Comparison of ENCODE assay signal across 17 cellular contexts in genomic region chr20:5091902-5092301, GRCh38. TPM values are rescaled to one million over a fixed set of nuclear protein-coding genes. Genes with fewer than 3 reads are reported as not detected.
DNase-seq lines count a peak whose midpoint lies in the region; ATAC-seq and TF ChIP-seq lines count a peak whose summit lies in the region.
"Had no signal": no experiment of that assay in that cellular context is flagged by ENCODE, and none has a peak within 500 bp of the region (broad histone marks: within the 10 kb centered on the region; RNA-seq: fewer than 3 reads in every experiment).

No MANE protein-coding gene starts in this region.

- TF ChIP-seq CTCF in HL-60 (IDR thresholded peaks at IDR 0.05; ENCODE audit: insufficient read depth, low read length) (no peak), endodermal cell (conservative IDR thresholded peaks at IDR 0.05) (no peak), Calu3 (IDR thresholded peaks at IDR 0.05; ENCODE audit: unreplicated experiment) (no peak), heart left ventricle (IDR thresholded peaks at IDR 0.05) (no peak)

- POLR2A ChIA-PET in naive thymus-derived CD4-positive, alpha-beta T cell (lab: Charles Lee), result interaction anchor here (1.1 to 1.2 kb wide), 2 partner anchors 13 to 84 kb away, joined by 3 read pairs; no protein-coding TSS in a partner anchor

- H4K20me1 ChIP-seq in BLaER1 treated with 17β-estradiol and CSF1 and Interleukin-3, amounts not matched to agents 10 nM and 100 nM, result no peaks in the 10 kb centered on the region; a peak in 1 of 22 replicates

- peaks cover 0 to 31% (median 17%) of the 10 kb centered on the region in 11 experiments; a peak in 20 of 22 replicates for H3K36me3 ChIP-seq in BLaER1 treated with 17β-estradiol and CSF1 and Interleukin-3, amounts not matched to agents 10 nM and 100 nM
- H3K36me3 ChIP-seq in endodermal cell (ENCODE audit: control insufficient read depth, insufficient read depth, low read length) (peaks cover 9% of the 10 kb centered on the region), heart left ventricle (peaks cover 0 to 18% (median 13%) of the 10 kb centered on the region in 9 donors)
- peaks cover 0 to 20% (median 0%) of the 10 kb centered on the region in 3 experiments for H3K36me3 ChIP-seq in naive thymus-derived CD4-positive, alpha-beta T cell (ENCODE audit: control insufficient read depth in 2 of 3, insufficient read depth in 3 of 3, low read length in 3 of 3)
- H3K36me3 ChIP-seq: MG63 had no signal

- DNase-seq in HL-60 (ENCODE audit: low read depth in 1 of 2, low spot score in 1 of 2), result no peak
- DNase-seq in endodermal cell, result no peak
- no peak for DNase-seq in naive thymus-derived CD4-positive, alpha-beta T cell
- DNase-seq in Calu3, result no peak
- no peak for DNase-seq in SKM-1 treated with dmso at 0.1 percent for 144 hours (lab: John Stamatoyannopoulos, UW; ENCODE audit: unreplicated experiment)
- no peak for DNase-seq in NCI-H2107 treated with DMSO at 0.1 percent for 48 hours (lab: John Stamatoyannopoulos, UW; ENCODE audit: unreplicated experiment)
- DNase-seq in heart left ventricle, result no peak
- DNase-seq: CD8-positive, alpha-beta T cell; GDM1; MG63; NCI-H1417; NCI-H187; NCI-H748 treated with DMSO at 0.1 percent for 48 hours; SHP77 treated with DMSO at 0.1 percent for 48 hours had no signal

- peaks cover 4% of the 10 kb centered on the region for H3K4me1 Mint-ChIP-seq in endodermal cell
- peaks cover 10 to 18% (median 15%) of the 10 kb centered on the region in 7 donors for H3K4me1 Mint-ChIP-seq in naive thymus-derived CD4-positive, alpha-beta T cell
- H3K4me1 Mint-ChIP-seq in Calu3 (ENCODE audit: low read depth, unreplicated experiment), result no peaks in the 10 kb centered on the region

- intact Hi-C loops in naive thymus-derived CD4-positive, alpha-beta T cell (cut with micrococcal nuclease), result loop anchor here in 1 of 2 donors (1.0 kb wide), 1 partner anchor 12 kb away; no protein-coding TSS in a partner anchor
- intact Hi-C loops in Calu3 (cut with micrococcal nuclease; ENCODE audit: unreplicated experiment), result no loop called here
- intact Hi-C loops in heart left ventricle (cut with DNase I), result loop anchor here in 5 of 10 donors (10.0 kb wide), 2 partner anchors 87 to 127 kb away; partner anchors contain the start of gene SLC23A2 (in 1 of the 5)

- no peak overlapping the region for H3K9ac ChIP-seq in BLaER1 treated with 17β-estradiol and CSF1 and Interleukin-3, amounts not matched to agents 10 nM and 100 nM
- no peak overlapping the region for H3K9ac ChIP-seq in endodermal cell (ENCODE audit: extremely low read depth, low read length, poor library complexity, severe bottlenecking)

- no peaks in the 10 kb centered on the region for H3K27me3 ChIP-seq in BLaER1 treated with 17β-estradiol and CSF1 and Interleukin-3, amounts not matched to agents 10 nM and 100 nM
- H3K27me3 ChIP-seq in HL-60 (ENCODE audit: insufficient read depth, poor library complexity, severe bottlenecking) (no peaks in the 10 kb centered on the region), endodermal cell (ENCODE audit: control insufficient read depth, insufficient read depth, low read length, poor library complexity, severe bottlenecking) (no peaks in the 10 kb centered on the region), heart left ventricle (no peaks in the 10 kb centered on the region)
- H3K27me3 ChIP-seq in naive thymus-derived CD4-positive, alpha-beta T cell (ENCODE audit: control insufficient read depth in 2 of 2, insufficient read depth in 2 of 2, low read length in 2 of 2), result no peaks in the 10 kb centered on the region
- H3K27me3 ChIP-seq: MG63 had no signal

- H3K4me2 ChIP-seq in BLaER1 treated with 17β-estradiol and CSF1 and Interleukin-3, amounts not matched to agents 10 nM and 100 nM, result peak overlapping the region in 5 of 11 experiments; percentile 1 to 86 (median 76); a peak in 5 of 22 replicates

- H3K27ac ChIP-seq in BLaER1 treated with 17β-estradiol and CSF1 and Interleukin-3, amounts not matched to agents 10 nM and 100 nM, result peak overlapping the region in 8 of 11 experiments; percentile 2 to 93 (median 67); a peak in 11 of 22 replicates
- 0 out of 2 replicates have a peak overlapping the region, but pooled peaks have one; percentile 7 for H3K27ac ChIP-seq in HL-60 (replicated peaks)
- H3K27ac ChIP-seq in endodermal cell (ENCODE audit: low read depth, low read length), result no peak overlapping the region
- no peak overlapping the region for H3K27ac ChIP-seq in naive thymus-derived CD4-positive, alpha-beta T cell (ENCODE audit: low read depth, low read length)
- H3K27ac ChIP-seq in heart left ventricle, result no peak overlapping the region
- H3K27ac ChIP-seq: RWPE1, SK-N-MC had no signal

- no peaks in the 10 kb centered on the region for H3K9me3 Mint-ChIP-seq in endodermal cell
- H3K9me3 Mint-ChIP-seq in naive thymus-derived CD4-positive, alpha-beta T cell, result no peaks in the 10 kb centered on the region
- H3K9me3 Mint-ChIP-seq in Calu3 (ENCODE audit: low read depth, unreplicated experiment), result no peaks in the 10 kb centered on the region
- H3K9me3 Mint-ChIP-seq: CD8-positive, alpha-beta T cell had no signal

- H3K4me3 ChIP-seq in BLaER1 treated with 17β-estradiol and CSF1 and Interleukin-3, amounts not matched to agents 10 nM and 100 nM, result no peak overlapping the region
- H3K4me3 ChIP-seq in HL-60 (replicated peaks; ENCODE audit: insufficient read depth, low read length) (no peak overlapping the region), endodermal cell (ENCODE audit: low read length) (no peak overlapping the region), heart left ventricle (no peak overlapping the region)
- H3K4me3 ChIP-seq in naive thymus-derived CD4-positive, alpha-beta T cell (ENCODE audit: low read length), result no peak overlapping the region
- H3K4me3 ChIP-seq: MG63, SK-N-MC had no signal

- H3K36me3 Mint-ChIP-seq in endodermal cell (ENCODE audit: low read depth), result peaks cover 11% of the 10 kb centered on the region
- peaks cover 0 to 9% (median 4%) of the 10 kb centered on the region in 5 donors for H3K36me3 Mint-ChIP-seq in naive thymus-derived CD4-positive, alpha-beta T cell
- H3K36me3 Mint-ChIP-seq in Calu3 (ENCODE audit: insufficient read depth, unreplicated experiment), result no peaks in the 10 kb centered on the region

- H3K27me3 Mint-ChIP-seq in endodermal cell (ENCODE audit: insufficient read depth), result no peaks in the 10 kb centered on the region
- no peaks in the 10 kb centered on the region for H3K27me3 Mint-ChIP-seq in naive thymus-derived CD4-positive, alpha-beta T cell
- no peaks in the 10 kb centered on the region for H3K27me3 Mint-ChIP-seq in Calu3 (ENCODE audit: unreplicated experiment)

- 77 to 92% methylated on average over 5 to 6 of the region's 6 CpGs for WGBS in endodermal cell (ENCODE audit: insufficient coverage in 1 of 2, insufficient read length in 1 of 2), 2 experiments
- 86 to 91% (median 89%) methylated on average over 6 of the region's 6 CpGs for WGBS in heart left ventricle, 4 donors

- CTCF ChIA-PET in naive thymus-derived CD4-positive, alpha-beta T cell (lab: Charles Lee), result interaction anchor here (0.6 to 1.7 kb wide), 3 partner anchors 9 to 28 kb away, joined by 3 to 10 read pairs (median 4); no protein-coding TSS in a partner anchor
- CTCF ChIA-PET in Calu3 (lab: Charles Lee), result no interaction called here

- no peaks in the 10 kb centered on the region for H3K9me3 ChIP-seq in BLaER1 treated with 17β-estradiol and CSF1 and Interleukin-3, amounts not matched to agents 10 nM and 100 nM (replicated peaks in 1 of 11)
- H3K9me3 ChIP-seq in endodermal cell (ENCODE audit: control insufficient read depth, low read length) (no peaks in the 10 kb centered on the region), heart left ventricle (no peaks in the 10 kb centered on the region)
- H3K9me3 ChIP-seq in naive thymus-derived CD4-positive, alpha-beta T cell (ENCODE audit: control insufficient read depth in 2 of 3, low read length in 3 of 3), result no peaks in the 10 kb centered on the region
- H3K9me3 ChIP-seq: MG63 had no signal

- H3K4me3 Mint-ChIP-seq in endodermal cell (no peak overlapping the region), Calu3 (ENCODE audit: low read depth, unreplicated experiment) (no peak overlapping the region)
- no peak overlapping the region for H3K4me3 Mint-ChIP-seq in naive thymus-derived CD4-positive, alpha-beta T cell
- H3K4me3 Mint-ChIP-seq: CD8-positive, alpha-beta T cell had no signal

- H3K27ac Mint-ChIP-seq in endodermal cell (peak overlapping the region; percentile 7), Calu3 (ENCODE audit: unreplicated experiment) (no peak overlapping the region)
- H3K27ac Mint-ChIP-seq in naive thymus-derived CD4-positive, alpha-beta T cell, result peak overlapping the region in 7 of 9 donors; percentile 2 to 78 (median 19)

- no peak for ATAC-seq in naive thymus-derived CD4-positive, alpha-beta T cell
- no peak for ATAC-seq in heart left ventricle
- ATAC-seq: CD8-positive, alpha-beta T cell had no signal

- no peak for TF ChIP-seq POLR2A in heart left ventricle (IDR thresholded peaks at IDR 0.05)

- H3K4me1 ChIP-seq in BLaER1 treated with 17β-estradiol and CSF1 and Interleukin-3, amounts not matched to agents 10 nM and 100 nM, result peaks cover 13 to 79% (median 48%) of the 10 kb centered on the region in 10 experiments
- H3K4me1 ChIP-seq in endodermal cell (ENCODE audit: control insufficient read depth, insufficient read depth, low read length), result no peaks in the 10 kb centered on the region
- H3K4me1 ChIP-seq in naive thymus-derived CD4-positive, alpha-beta T cell (ENCODE audit: control insufficient read depth in 2 of 2, insufficient read depth in 2 of 2, low read length in 2 of 2), result peaks cover 8 to 9% of the 10 kb centered on the region in 2 donors
- H3K4me1 ChIP-seq in heart left ventricle, result peaks cover 0 to 29% (median 0%) of the 10 kb centered on the region in 12 donors

- BruUV-seq in Calu3 (replicated peaks; lab: Mats Ljungman, UMichigan), result no TSS peak

RNA-seq across cellular contexts. Expression of gene TMEM230, which starts 21.0 kb away (rescaled TPM):
- total RNA-seq in endodermal cell (10 to 100 TPM; 80.3 to 83.3 TPM), Calu3 (2022) (60.0 and 67.6 TPM in 2 replicates), heart left ventricle (10 to 100 TPM; 69.4 to 99.4 (median 82.0) TPM)
- polyA plus RNA-seq in endodermal cell (2013, experiment 1 of 2), result 119 TPM
- 107 TPM for polyA plus RNA-seq in endodermal cell (2013, experiment 2 of 2)
- 10 to 100 TPM; 48.5 to 91.7 (median 75.5) TPM for total RNA-seq in naive thymus-derived CD4-positive, alpha-beta T cell
- polyA plus RNA-seq in naive thymus-derived CD4-positive, alpha-beta T cell, result 100 to 1,000 TPM; 187 to 192 TPM
- polyA plus RNA-seq in heart left ventricle, result 100 to 1,000 TPM in 1 of 2 donors, 10 to 100 TPM in 1; 88.7 to 124 TPM

RNA-seq across cellular contexts. Expression of gene PCNA, which starts 27.9 kb away (rescaled TPM):
- total RNA-seq in endodermal cell (100 to 1,000 TPM; 168 to 169 TPM), Calu3 (2022) (102 and 116 TPM in 2 replicates), heart left ventricle (10 to 100 TPM; 20.2 to 52.7 (median 22.9) TPM)
- polyA plus RNA-seq in endodermal cell (2013, experiment 1 of 2), result 270 TPM
- polyA plus RNA-seq in endodermal cell (2013, experiment 2 of 2), result 257 TPM
- total RNA-seq in naive thymus-derived CD4-positive, alpha-beta T cell, result 100 to 1,000 TPM in 1 of 5 experiments, 10 to 100 TPM in 4; 21.6 to 392 (median 39.3) TPM
- polyA plus RNA-seq in naive thymus-derived CD4-positive, alpha-beta T cell, result 10 to 100 TPM; 48.3 to 67.4 TPM
- 10 to 100 TPM; 18.7 to 45.4 TPM for polyA plus RNA-seq in heart left ventricle

RNA-seq across cellular contexts. Expression of gene CDS2, which starts 34.9 kb away (rescaled TPM):
- total RNA-seq in endodermal cell (10 to 100 TPM; 66.8 to 77.1 TPM), Calu3 (2022) (21.5 and 25.7 TPM in 2 replicates), heart left ventricle (100 to 1,000 TPM in 1 of 9 donors, 10 to 100 TPM in 8; 64.5 to 105 (median 86.8) TPM)
- 33.0 TPM for polyA plus RNA-seq in endodermal cell (2013, experiment 1 of 2)
- 33.7 TPM for polyA plus RNA-seq in endodermal cell (2013, experiment 2 of 2)
- 10 to 100 TPM; 48.3 to 58.3 (median 57.8) TPM for total RNA-seq in naive thymus-derived CD4-positive, alpha-beta T cell
- polyA plus RNA-seq in naive thymus-derived CD4-positive, alpha-beta T cell, result 10 to 100 TPM; 34.9 to 37.8 TPM
- 10 to 100 TPM; 22.5 to 24.9 TPM for polyA plus RNA-seq in heart left ventricle

Comparison
In these comparisons a context has a peak if more than half of its experiments do, and no peak if none do; other contexts are left out.
1. H3K27ac ChIP-seq: peak in BLaER1 treated with 17β-estradiol and CSF1 and Interleukin-3, amounts not matched to agents 10 nM and 100 nM (8 of 11) and HL-60 (single experiment); none in endodermal cell (single experiment), naive thymus-derived CD4-positive, alpha-beta T cell (single experiment) and heart left ventricle (0 of 12).